Comparison of ENCODE assay signal across 15 cellular contexts in the genomic region with DNA sequence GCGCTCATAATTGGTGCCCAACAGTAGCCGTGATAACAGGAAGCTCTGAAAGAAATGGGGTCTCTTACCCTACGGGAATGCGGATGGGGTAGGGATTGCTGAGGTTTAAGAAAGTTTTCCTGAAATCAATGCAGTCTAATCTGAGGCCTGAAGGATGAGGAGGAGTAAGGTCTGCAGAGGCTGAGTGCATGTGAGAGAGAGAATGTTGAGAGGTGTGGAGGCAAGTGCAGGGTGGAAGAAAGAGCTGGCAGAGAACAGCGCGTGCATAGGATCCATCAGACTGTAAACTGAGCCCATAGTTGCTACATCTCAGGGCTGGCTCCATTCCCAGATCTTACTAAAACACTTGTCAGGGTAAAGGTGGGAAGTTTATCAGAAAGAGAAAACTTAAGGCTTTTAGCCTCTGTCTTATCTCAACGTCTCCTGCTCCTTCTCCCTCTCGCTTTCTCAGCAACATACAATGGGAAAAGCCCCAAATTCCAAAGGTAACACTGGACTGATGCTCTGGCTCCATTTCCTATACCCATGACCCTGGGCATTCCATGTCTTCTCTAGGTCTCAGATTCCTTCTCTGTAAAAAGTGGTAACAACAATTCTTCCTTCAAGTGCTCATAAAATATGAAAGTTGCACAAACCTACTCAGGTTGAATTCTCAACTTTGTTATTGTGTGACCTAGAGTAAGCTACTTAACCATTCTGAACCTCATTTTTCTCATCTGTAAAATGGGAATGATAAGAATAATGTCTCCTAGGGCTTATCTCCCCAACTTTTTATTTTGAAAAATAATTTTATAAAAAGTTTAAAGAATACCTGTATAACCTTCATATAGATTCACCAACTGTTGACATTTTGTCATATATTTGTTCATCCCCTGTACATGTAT.
DNase-seq lines count a peak whose midpoint lies in the region; ATAC-seq, FAIRE-seq and TF ChIP-seq lines count a peak whose summit lies in the region.
"Had no signal": no experiment of that assay in that cellular context is flagged by ENCODE, and none has a peak within 500 bp of the region (broad histone marks: within the 10 kb centered on the region; RNA-seq: fewer than 3 reads in every experiment).

No MANE protein-coding gene starts in this region.

- H3K9ac ChIP-seq in colonic mucosa (ENCODE audit: low read depth in 2 of 2, low read length in 2 of 2), result no peak overlapping the region
- H3K9ac ChIP-seq: KMS-11, neural progenitor cell had no signal

- DNase-seq in EL (peak; percentile 30), NCI-H2171 treated with DMSO at 0.1 percent for 48 hours (lab: John Stamatoyannopoulos, UW) (peak; percentile 78), colonic mucosa (peak; percentile 31), omental fat pad (ENCODE audit: low spot score) (no peak), GM10266 (ENCODE audit: extremely low spot score) (no peak), frontal cortex (ENCODE audit: low spot score in 2 of 2) (no peak), dermis blood vessel endothelial cell (no peak)
- DNase-seq: activated CD4-positive, CD25-positive, alpha-beta regulatory T cell; CD8-positive, alpha-beta T cell; foreskin melanocyte; H7 had no signal

- no peak overlapping the region for H3K4me3 ChIP-seq in colonic mucosa
- H3K4me3 ChIP-seq: neural progenitor cell had no signal

- no peak for FAIRE-seq in frontal cortex (lab: Jason Lieb, UNC)

- peaks cover 5% of the 10 kb centered on the region for H3K4me1 ChIP-seq in colonic mucosa

- H3K27ac ChIP-seq in colonic mucosa, result no peak overlapping the region
- H3K27ac ChIP-seq: KMS-11, neural progenitor cell had no signal

- no peaks in the 10 kb centered on the region for H3K27me3 ChIP-seq in colonic mucosa
- H3K27me3 ChIP-seq: neural progenitor cell had no signal

- no peaks in the 10 kb centered on the region for H3K9me3 ChIP-seq in colonic mucosa

- no peaks in the 10 kb centered on the region for H3K36me3 ChIP-seq in colonic mucosa
- H3K36me3 ChIP-seq: neural progenitor cell had no signal

- intact Hi-C loops in colonic mucosa (cut with DNase I), result loop anchor here (5.0 kb wide), 1 partner anchor 188 kb away; no protein-coding TSS in a partner anchor

- TF ChIP-seq CTCF in colonic mucosa (IDR thresholded peaks at IDR 0.05) (no peak), omental fat pad (IDR thresholded peaks at IDR 0.05) (no peak), GM10266 (IDR thresholded peaks at IDR 0.05; ENCODE audit: control insufficient read depth, insufficient read depth, low read depth, missing control alignments) (no peak)

- ATAC-seq in omental fat pad (ENCODE audit: low FRiP score) (peak; percentile 62), HG02763 (IDR thresholded peaks at IDR 0.05; ENCODE audit: unreplicated experiment) (no peak)
- ATAC-seq: activated T-helper 17 cell treated with anti-CD3 and anti-CD28 coated beads, Interleukin-2, amount 50 U/mL, for 72 hours; CD8-positive, alpha-beta T cell had no signal

Comparison
In these comparisons a context has a peak if more than half of its experiments do, and no peak if none do; other contexts are left out.
1. DNase-seq: peak in EL (single experiment), NCI-H2171 treated with DMSO at 0.1 percent for 48 hours (single experiment) and colonic mucosa (single experiment); none in omental fat pad (single experiment), GM10266 (single experiment), frontal cortex (0 of 2) and dermis blood vessel endothelial cell (single experiment).